In the genomic region with DNA sequence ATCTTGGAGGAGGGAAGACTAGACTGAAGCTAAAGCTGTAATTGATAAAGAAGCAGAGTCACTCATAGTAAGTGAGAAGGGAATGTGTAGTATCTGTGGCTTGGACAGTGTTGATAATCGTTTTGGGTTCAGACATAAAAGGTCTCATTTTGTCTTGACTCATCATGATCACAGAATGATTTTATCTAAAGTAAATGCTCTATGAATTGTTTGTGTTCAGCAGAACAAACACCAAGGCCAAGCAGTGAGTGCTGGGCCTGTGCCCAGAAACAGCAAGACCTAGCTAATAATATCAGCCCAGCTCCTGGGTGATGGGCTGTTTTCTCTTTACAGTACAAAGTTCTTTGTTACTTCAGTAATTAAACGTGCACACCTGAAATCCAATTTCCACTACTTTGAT, we compare ENCODE assay signal across 2 cellular contexts.
TF ChIP-seq lines count a peak whose summit lies in the region.

No MANE protein-coding gene starts in this region.

TF ChIP-seq in A549, 52 proteins besides CTCF, POLR2A, EP300 and RAD21 (continued from another document):
- TF ChIP-seq, protein P1, sequence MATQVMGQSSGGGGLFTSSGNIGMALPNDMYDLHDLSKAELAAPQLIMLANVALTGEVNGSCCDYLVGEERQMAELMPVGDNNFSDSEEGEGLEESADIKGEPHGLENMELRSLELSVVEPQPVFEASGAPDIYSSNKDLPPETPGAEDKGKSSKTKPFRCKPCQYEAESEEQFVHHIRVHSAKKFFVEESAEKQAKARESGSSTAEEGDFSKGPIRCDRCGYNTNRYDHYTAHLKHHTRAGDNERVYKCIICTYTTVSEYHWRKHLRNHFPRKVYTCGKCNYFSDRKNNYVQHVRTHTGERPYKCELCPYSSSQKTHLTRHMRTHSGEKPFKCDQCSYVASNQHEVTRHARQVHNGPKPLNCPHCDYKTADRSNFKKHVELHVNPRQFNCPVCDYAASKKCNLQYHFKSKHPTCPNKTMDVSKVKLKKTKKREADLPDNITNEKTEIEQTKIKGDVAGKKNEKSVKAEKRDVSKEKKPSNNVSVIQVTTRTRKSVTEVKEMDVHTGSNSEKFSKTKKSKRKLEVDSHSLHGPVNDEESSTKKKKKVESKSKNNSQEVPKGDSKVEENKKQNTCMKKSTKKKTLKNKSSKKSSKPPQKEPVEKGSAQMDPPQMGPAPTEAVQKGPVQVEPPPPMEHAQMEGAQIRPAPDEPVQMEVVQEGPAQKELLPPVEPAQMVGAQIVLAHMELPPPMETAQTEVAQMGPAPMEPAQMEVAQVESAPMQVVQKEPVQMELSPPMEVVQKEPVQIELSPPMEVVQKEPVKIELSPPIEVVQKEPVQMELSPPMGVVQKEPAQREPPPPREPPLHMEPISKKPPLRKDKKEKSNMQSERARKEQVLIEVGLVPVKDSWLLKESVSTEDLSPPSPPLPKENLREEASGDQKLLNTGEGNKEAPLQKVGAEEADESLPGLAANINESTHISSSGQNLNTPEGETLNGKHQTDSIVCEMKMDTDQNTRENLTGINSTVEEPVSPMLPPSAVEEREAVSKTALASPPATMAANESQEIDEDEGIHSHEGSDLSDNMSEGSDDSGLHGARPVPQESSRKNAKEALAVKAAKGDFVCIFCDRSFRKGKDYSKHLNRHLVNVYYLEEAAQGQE (IDR thresholded peaks at IDR 0.05): no peak
- TF ChIP-seq KDM1A (IDR thresholded peaks at IDR 0.05; ENCODE audit: low read depth): no peak
- TF ChIP-seq, protein P2, sequence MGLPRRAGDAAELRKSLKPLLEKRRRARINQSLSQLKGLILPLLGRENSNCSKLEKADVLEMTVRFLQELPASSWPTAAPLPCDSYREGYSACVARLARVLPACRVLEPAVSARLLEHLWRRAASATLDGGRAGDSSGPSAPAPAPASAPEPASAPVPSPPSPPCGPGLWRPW (IDR thresholded peaks at IDR 0.05): no peak
- no peak for TF ChIP-seq EHF (CRISPR knock-in tag; IDR thresholded peaks at IDR 0.05)
- no peak for TF ChIP-seq RFX5 (IDR thresholded peaks at IDR 0.05)
- TF ChIP-seq ZNF302 (CRISPR knock-in tag; IDR thresholded peaks at IDR 0.05): no peak
- no peak for TF ChIP-seq ZFP36 (IDR thresholded peaks at IDR 0.05; ENCODE audit: borderline replicate concordance, partially characterized antibody)
- TF ChIP-seq RNF2 (IDR thresholded peaks at IDR 0.05; ENCODE audit: borderline replicate concordance, low read depth): no peak
- peak; percentile 84 for TF ChIP-seq JUNB (IDR thresholded peaks at IDR 0.05)
- no peak for TF ChIP-seq TFCP2L1 (CRISPR knock-in tag; IDR thresholded peaks at IDR 0.05)
- TF ChIP-seq GATA3 (IDR thresholded peaks at IDR 0.05; ENCODE audit: borderline replicate concordance): peak; percentile 98
- no peak for TF ChIP-seq PHF8 (IDR thresholded peaks at IDR 0.05; ENCODE audit: borderline replicate concordance, low read depth)
- TF ChIP-seq EHMT2 (IDR thresholded peaks at IDR 0.05; ENCODE audit: low read depth): no peak
- TF ChIP-seq KDM5A (IDR thresholded peaks at IDR 0.05): no peak
- TF ChIP-seq, protein P3, sequence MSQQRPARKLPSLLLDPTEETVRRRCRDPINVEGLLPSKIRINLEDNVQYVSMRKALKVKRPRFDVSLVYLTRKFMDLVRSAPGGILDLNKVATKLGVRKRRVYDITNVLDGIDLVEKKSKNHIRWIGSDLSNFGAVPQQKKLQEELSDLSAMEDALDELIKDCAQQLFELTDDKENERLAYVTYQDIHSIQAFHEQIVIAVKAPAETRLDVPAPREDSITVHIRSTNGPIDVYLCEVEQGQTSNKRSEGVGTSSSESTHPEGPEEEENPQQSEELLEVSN (IDR thresholded peaks at IDR 0.05; ENCODE audit: borderline replicate concordance, low read depth): no peak
- TF ChIP-seq MAFK (IDR thresholded peaks at IDR 0.05; ENCODE audit: partially characterized antibody): peak; percentile 25
- TF ChIP-seq SMC3 (IDR thresholded peaks at IDR 0.05): peak; percentile 41; the same call in 2 of the 3 replicates
- no peak for TF ChIP-seq RARB (CRISPR knock-in tag; IDR thresholded peaks at IDR 0.05)
- TF ChIP-seq HDAC2 (IDR thresholded peaks at IDR 0.05): no peak
- TF ChIP-seq CHD4 (IDR thresholded peaks at IDR 0.05; ENCODE audit: borderline replicate concordance): no peak
- TF ChIP-seq FOXS1 (CRISPR knock-in tag; IDR thresholded peaks at IDR 0.05): no peak
- no peak for TF ChIP-seq CBX8 (IDR thresholded peaks at IDR 0.05)

TF ChIP-seq in HepG2, 621 proteins besides CTCF, POLR2A, EP300 and RAD21 (continued from another document and continues in another):
- TF ChIP-seq, protein P4, sequence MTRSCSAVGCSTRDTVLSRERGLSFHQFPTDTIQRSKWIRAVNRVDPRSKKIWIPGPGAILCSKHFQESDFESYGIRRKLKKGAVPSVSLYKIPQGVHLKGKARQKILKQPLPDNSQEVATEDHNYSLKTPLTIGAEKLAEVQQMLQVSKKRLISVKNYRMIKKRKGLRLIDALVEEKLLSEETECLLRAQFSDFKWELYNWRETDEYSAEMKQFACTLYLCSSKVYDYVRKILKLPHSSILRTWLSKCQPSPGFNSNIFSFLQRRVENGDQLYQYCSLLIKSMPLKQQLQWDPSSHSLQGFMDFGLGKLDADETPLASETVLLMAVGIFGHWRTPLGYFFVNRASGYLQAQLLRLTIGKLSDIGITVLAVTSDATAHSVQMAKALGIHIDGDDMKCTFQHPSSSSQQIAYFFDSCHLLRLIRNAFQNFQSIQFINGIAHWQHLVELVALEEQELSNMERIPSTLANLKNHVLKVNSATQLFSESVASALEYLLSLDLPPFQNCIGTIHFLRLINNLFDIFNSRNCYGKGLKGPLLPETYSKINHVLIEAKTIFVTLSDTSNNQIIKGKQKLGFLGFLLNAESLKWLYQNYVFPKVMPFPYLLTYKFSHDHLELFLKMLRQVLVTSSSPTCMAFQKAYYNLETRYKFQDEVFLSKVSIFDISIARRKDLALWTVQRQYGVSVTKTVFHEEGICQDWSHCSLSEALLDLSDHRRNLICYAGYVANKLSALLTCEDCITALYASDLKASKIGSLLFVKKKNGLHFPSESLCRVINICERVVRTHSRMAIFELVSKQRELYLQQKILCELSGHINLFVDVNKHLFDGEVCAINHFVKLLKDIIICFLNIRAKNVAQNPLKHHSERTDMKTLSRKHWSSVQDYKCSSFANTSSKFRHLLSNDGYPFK (CRISPR knock-in tag; IDR thresholded peaks at IDR 0.05; ENCODE audit: borderline replicate concordance): no peak
- TF ChIP-seq ZNF292 (CRISPR knock-in tag; IDR thresholded peaks at IDR 0.05; ENCODE audit: borderline replicate concordance, low read depth) (no peak), ZNF878 (CRISPR knock-in tag; IDR thresholded peaks at IDR 0.05) (peak; percentile 46; the same call in 1 of the 2 replicates), REXO4 (CRISPR knock-in tag; IDR thresholded peaks at IDR 0.05; ENCODE audit: borderline replicate concordance) (no peak), RBAK (CRISPR knock-in tag; IDR thresholded peaks at IDR 0.05) (no peak), DMAP1 (CRISPR knock-in tag; IDR thresholded peaks at IDR 0.05) (peak; percentile 21; the same call in 1 of the 2 replicates), CENPT (CRISPR knock-in tag; IDR thresholded peaks at IDR 0.05; ENCODE audit: low read depth) (no peak), HDAC2 (CRISPR knock-in tag; IDR thresholded peaks at IDR 0.05) (peak; percentile 85), SOX6 (IDR thresholded peaks at IDR 0.05) (no peak), SOX6 (CRISPR knock-in tag; IDR thresholded peaks at IDR 0.05) (peak; percentile 97), NR2F6 (IDR thresholded peaks at IDR 0.05) (peak; percentile 49; the same call in 1 of the 2 replicates), NR2F6 (CRISPR knock-in tag; IDR thresholded peaks at IDR 0.05) (peak; percentile 60; the same call in 1 of the 2 replicates), ZSCAN29 (CRISPR knock-in tag; conservative IDR thresholded peaks at IDR 0.05) (no peak), ZNF737 (CRISPR knock-in tag; IDR thresholded peaks at IDR 0.05; ENCODE audit: borderline replicate concordance) (no peak), FOSL2 (CRISPR knock-in tag; IDR thresholded peaks at IDR 0.05) (peak; percentile 92), ZNF672 (CRISPR knock-in tag; IDR thresholded peaks at IDR 0.05) (no peak), NBN (conservative IDR thresholded peaks at IDR 0.05) (no peak), BHLHE40 (IDR thresholded peaks at IDR 0.05; ENCODE audit: low read length) (peak; percentile 74; the same call in 1 of the 2 replicates), MXI1 (IDR thresholded peaks at IDR 0.05; ENCODE audit: borderline replicate concordance, low read depth, low read length) (no peak; the same call in 2 of the 3 replicates), ZNF660 (CRISPR knock-in tag; IDR thresholded peaks at IDR 0.05; ENCODE audit: borderline replicate concordance, low read depth) (no peak), HDAC1 (CRISPR knock-in tag; IDR thresholded peaks at IDR 0.05) (peak; percentile 67), SSRP1 (CRISPR knock-in tag; IDR thresholded peaks at IDR 0.05) (no peak), ZSCAN22 (CRISPR knock-in tag; IDR thresholded peaks at IDR 0.05) (no peak), ZNF263 (CRISPR knock-in tag; IDR thresholded peaks at IDR 0.05) (no peak), ELF3 (CRISPR knock-in tag; IDR thresholded peaks at IDR 0.05) (peak; percentile 64; the same call in 1 of the 2 replicates), PHF21A (CRISPR knock-in tag; IDR thresholded peaks at IDR 0.05) (peak; percentile 73), ZNF564 (CRISPR knock-in tag; IDR thresholded peaks at IDR 0.05) (no peak), ZBTB20 (CRISPR knock-in tag; IDR thresholded peaks at IDR 0.05; ENCODE audit: borderline replicate concordance, low read depth) (peak; percentile 51; the same call in 1 of the 2 replicates), MED1 (CRISPR knock-in tag; IDR thresholded peaks at IDR 0.05) (peak; percentile 72), KMT2B (CRISPR knock-in tag; IDR thresholded peaks at IDR 0.05) (0 out of 2 replicates have a peak, but pooled peaks have one; percentile 41)
- TF ChIP-seq, protein P5, sequence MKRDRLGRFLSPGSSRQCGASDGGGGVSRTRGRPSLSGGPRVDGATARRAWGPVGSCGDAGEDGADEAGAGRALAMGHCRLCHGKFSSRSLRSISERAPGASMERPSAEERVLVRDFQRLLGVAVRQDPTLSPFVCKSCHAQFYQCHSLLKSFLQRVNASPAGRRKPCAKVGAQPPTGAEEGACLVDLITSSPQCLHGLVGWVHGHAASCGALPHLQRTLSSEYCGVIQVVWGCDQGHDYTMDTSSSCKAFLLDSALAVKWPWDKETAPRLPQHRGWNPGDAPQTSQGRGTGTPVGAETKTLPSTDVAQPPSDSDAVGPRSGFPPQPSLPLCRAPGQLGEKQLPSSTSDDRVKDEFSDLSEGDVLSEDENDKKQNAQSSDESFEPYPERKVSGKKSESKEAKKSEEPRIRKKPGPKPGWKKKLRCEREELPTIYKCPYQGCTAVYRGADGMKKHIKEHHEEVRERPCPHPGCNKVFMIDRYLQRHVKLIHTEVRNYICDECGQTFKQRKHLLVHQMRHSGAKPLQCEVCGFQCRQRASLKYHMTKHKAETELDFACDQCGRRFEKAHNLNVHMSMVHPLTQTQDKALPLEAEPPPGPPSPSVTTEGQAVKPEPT (CRISPR knock-in tag; IDR thresholded peaks at IDR 0.05; ENCODE audit: low read depth): no peak
- TF ChIP-seq, protein P6, sequence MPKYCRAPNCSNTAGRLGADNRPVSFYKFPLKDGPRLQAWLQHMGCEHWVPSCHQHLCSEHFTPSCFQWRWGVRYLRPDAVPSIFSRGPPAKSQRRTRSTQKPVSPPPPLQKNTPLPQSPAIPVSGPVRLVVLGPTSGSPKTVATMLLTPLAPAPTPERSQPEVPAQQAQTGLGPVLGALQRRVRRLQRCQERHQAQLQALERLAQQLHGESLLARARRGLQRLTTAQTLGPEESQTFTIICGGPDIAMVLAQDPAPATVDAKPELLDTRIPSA (CRISPR knock-in tag; IDR thresholded peaks at IDR 0.05; ENCODE audit: borderline replicate concordance): no peak
- TF ChIP-seq, protein P7, sequence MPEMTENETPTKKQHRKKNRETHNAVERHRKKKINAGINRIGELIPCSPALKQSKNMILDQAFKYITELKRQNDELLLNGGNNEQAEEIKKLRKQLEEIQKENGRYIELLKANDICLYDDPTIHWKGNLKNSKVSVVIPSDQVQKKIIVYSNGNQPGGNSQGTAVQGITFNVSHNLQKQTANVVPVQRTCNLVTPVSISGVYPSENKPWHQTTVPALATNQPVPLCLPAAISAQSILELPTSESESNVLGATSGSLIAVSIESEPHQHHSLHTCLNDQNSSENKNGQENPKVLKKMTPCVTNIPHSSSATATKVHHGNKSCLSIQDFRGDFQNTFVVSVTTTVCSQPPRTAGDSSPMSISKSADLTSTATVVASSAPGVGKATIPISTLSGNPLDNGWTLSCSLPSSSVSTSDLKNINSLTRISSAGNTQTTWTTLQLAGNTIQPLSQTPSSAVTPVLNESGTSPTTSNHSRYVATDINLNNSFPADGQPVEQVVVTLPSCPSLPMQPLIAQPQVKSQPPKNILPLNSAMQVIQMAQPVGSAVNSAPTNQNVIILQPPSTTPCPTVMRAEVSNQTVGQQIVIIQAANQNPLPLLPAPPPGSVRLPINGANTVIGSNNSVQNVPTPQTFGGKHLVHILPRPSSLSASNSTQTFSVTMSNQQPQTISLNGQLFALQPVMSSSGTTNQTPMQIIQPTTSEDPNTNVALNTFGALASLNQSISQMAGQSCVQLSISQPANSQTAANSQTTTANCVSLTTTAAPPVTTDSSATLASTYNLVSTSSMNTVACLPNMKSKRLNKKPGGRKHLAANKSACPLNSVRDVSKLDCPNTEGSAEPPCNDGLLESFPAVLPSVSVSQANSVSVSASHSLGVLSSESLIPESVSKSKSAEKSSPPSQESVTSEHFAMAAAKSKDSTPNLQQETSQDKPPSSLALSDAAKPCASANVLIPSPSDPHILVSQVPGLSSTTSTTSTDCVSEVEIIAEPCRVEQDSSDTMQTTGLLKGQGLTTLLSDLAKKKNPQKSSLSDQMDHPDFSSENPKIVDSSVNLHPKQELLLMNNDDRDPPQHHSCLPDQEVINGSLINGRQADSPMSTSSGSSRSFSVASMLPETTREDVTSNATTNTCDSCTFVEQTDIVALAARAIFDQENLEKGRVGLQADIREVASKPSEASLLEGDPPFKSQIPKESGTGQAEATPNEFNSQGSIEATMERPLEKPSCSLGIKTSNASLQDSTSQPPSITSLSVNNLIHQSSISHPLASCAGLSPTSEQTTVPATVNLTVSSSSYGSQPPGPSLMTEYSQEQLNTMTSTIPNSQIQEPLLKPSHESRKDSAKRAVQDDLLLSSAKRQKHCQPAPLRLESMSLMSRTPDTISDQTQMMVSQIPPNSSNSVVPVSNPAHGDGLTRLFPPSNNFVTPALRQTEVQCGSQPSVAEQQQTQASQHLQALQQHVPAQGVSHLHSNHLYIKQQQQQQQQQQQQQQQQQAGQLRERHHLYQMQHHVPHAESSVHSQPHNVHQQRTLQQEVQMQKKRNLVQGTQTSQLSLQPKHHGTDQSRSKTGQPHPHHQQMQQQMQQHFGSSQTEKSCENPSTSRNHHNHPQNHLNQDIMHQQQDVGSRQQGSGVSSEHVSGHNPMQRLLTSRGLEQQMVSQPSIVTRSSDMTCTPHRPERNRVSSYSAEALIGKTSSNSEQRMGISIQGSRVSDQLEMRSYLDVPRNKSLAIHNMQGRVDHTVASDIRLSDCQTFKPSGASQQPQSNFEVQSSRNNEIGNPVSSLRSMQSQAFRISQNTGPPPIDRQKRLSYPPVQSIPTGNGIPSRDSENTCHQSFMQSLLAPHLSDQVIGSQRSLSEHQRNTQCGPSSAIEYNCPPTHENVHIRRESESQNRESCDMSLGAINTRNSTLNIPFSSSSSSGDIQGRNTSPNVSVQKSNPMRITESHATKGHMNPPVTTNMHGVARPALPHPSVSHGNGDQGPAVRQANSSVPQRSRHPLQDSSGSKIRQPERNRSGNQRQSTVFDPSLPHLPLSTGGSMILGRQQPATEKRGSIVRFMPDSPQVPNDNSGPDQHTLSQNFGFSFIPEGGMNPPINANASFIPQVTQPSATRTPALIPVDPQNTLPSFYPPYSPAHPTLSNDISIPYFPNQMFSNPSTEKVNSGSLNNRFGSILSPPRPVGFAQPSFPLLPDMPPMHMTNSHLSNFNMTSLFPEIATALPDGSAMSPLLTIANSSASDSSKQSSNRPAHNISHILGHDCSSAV (CRISPR knock-in tag; IDR thresholded peaks at IDR 0.05; ENCODE audit: borderline replicate concordance): no peak
- TF ChIP-seq, protein P8, sequence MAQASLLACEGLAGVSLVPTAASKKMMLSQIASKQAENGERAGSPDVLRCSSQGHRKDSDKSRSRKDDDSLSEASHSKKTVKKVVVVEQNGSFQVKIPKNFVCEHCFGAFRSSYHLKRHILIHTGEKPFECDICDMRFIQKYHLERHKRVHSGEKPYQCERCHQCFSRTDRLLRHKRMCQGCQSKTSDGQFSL (CRISPR knock-in tag; IDR thresholded peaks at IDR 0.05): no peak
